In the genomic region with DNA sequence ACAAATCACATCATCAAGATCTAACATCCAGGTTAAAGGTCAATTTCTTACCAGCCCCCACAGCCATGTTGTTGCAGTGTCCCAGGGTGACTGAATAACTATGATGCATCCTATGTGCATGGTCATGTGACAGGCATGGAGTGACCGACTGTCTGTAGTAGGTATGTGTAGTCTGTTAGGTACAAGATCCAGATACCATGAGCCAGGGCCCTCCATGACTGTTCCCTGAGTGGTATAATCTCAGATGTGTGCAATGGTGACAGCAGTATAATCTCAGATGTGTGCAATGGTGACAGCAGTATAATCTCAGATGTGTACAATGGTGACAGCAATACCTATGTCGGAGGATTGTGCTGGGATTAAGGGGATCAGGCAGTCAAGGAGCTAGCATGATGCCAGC, we compare ENCODE assay signal across 25 cellular contexts. TPM values are rescaled to one million over a fixed set of nuclear protein-coding genes. Genes with fewer than 3 reads are reported as not detected.
"Had no signal": no experiment of that assay in that cellular context is flagged by ENCODE, and none has a peak within 500 bp of the region (broad histone marks: within the 10 kb centered on the region; RNA-seq: fewer than 3 reads in every experiment).

No MANE protein-coding gene starts in this region.

- FAIRE-seq: astrocyte had no signal

- H3K27ac ChIP-seq: brain microvascular endothelial cell, hepatocyte, left ventricle myocardium inferior, thoracic aorta, uterus had no signal

- H3K9me3 ChIP-seq: gastroesophageal sphincter, left ventricle myocardium inferior, thoracic aorta, uterus had no signal

- DNase-seq: activated CD4-positive, alpha-beta memory T cell treated with anti-CD3 and anti-CD28 coated beads for 36 hours; activated CD4-positive, alpha-beta T cell treated with anti-CD3 and anti-CD28 coated beads, Interleukin-2, amount 10 ng/mL, durations not matched to agents 24 days and 14 days; activated gamma-delta T cell treated with Interleukin-2 at 50 U/mL for 16 hours; activated naive CD4-positive, alpha-beta T cell treated with anti-CD3 and anti-CD28 coated beads, Interleukin-2, amount 50 U/mL, for 16 hours; activated T-cell treated with anti-CD3 and anti-CD28 coated beads, Interleukin-2, amount 50 U/mL, for 4 hours; amniotic stem cell; brain microvascular endothelial cell; caudate nucleus; cortex of kidney; effector memory CD8-positive, alpha-beta T cell; erythroblast; islet precursor cell; left ventricle myocardium inferior; mesendoderm; posterior cingulate gyrus; right cardiac atrium; trophoblast cell; uterus had no signal

- H2AFZ ChIP-seq: hepatocyte had no signal

- H3K36me3 ChIP-seq: brain microvascular endothelial cell, gastroesophageal sphincter, left ventricle myocardium inferior, thoracic aorta, uterus had no signal

- H3K4me1 ChIP-seq: uterus had no signal

- H3K79me2 ChIP-seq: hepatocyte had no signal

- ATAC-seq: activated T-cell treated with anti-CD3 and anti-CD28 coated beads, Interleukin-2, amount 50 U/mL, for 4 hours; activated T-helper 17 cell treated with anti-CD3 and anti-CD28 coated beads, Interleukin-2, amount 50 U/mL, for 72 hours; effector memory CD8-positive, alpha-beta T cell; gastroesophageal sphincter; right cardiac atrium had no signal

- H3K4me2 ChIP-seq: hepatocyte had no signal

- H3K4me3 ChIP-seq: gastroesophageal sphincter, hepatocyte, left ventricle myocardium inferior, lung, thoracic aorta, uterus had no signal

- H3K27me3 ChIP-seq: brain microvascular endothelial cell, gastroesophageal sphincter, hepatocyte, uterus had no signal

RNA-seq across cellular contexts. Expression of a gene that starts 8.8 kb away (rescaled TPM):
- total RNA-seq: natural killer cell treated with Interleukin-12 subunit alpha and Interleukin-12 subunit beta and Interleukin-15 and Interleukin-18, amount 100 ng/mL, for 72 hours had no signal
